Comparison of ENCODE assay signal across 8 cellular contexts in genomic region chrX:23901065-23901464, GRCh38. TPM values are rescaled to one million over a fixed set of nuclear protein-coding genes. Genes with fewer than 3 reads are reported as not detected.
DNase-seq lines count a peak whose midpoint lies in the region; ATAC-seq, FAIRE-seq and TF ChIP-seq lines count a peak whose summit lies in the region.

No MANE protein-coding gene starts in this region.

- no peak for ATAC-seq in GM18519 (IDR thresholded peaks at IDR 0.05; ENCODE audit: low FRiP score, unreplicated experiment)

- intact Hi-C loops in breast epithelium (cut with DNase I; ENCODE audit: low total_unique reads): loop anchor here (10.0 kb wide), 1 partner anchor 206 kb away; no protein-coding TSS in a partner anchor

- TF ChIP-seq CTCF in breast epithelium (IDR thresholded peaks at IDR 0.05) (no peak), D721Med (IDR thresholded peaks at IDR 0.05; ENCODE audit: insufficient read depth, missing control alignments) (no peak)

- no peaks in the 10 kb centered on the region for H3K4me1 ChIP-seq in breast epithelium
- H3K4me1 ChIP-seq in muscle layer of duodenum (ENCODE audit: control insufficient read depth in 1 of 2, insufficient read depth in 2 of 2, low read length in 2 of 2): peaks cover 8 to 10% of the 10 kb centered on the region in 2 donors

- DNase-seq in CD1c-positive myeloid dendritic cell (ENCODE audit: extremely low spot score) (peak; percentile 60), LHCN-M2 (ENCODE audit: low read depth) (peak; percentile 69), breast epithelium (ENCODE audit: low spot score in 2 of 2) (peak in 1 of 2 donors; percentile 60), NCI-H2171 (lab: John Stamatoyannopoulos, UW) (no peak), D721Med (ENCODE audit: insufficient read length, low spot score) (no peak)
- no peak for DNase-seq in stimulated activated naive CD4-positive, alpha-beta T cell (lab: John Stamatoyannopoulos, UW)

- no peak for TF ChIP-seq POLR2A in breast epithelium (IDR thresholded peaks at IDR 0.05)

- no peaks in the 10 kb centered on the region for H3K9me3 ChIP-seq in breast epithelium
- no peaks in the 10 kb centered on the region for H3K9me3 ChIP-seq in muscle layer of duodenum (ENCODE audit: control insufficient read depth in 1 of 2, low read length in 2 of 2)

- no peaks in the 10 kb centered on the region for H3K36me3 ChIP-seq in breast epithelium
- no peaks in the 10 kb centered on the region for H3K36me3 ChIP-seq in muscle layer of duodenum (ENCODE audit: control insufficient read depth in 1 of 2, insufficient read depth in 2 of 2, low read length in 2 of 2)

- no peak for FAIRE-seq in D721Med (lab: Jason Lieb, UNC)

- no peak overlapping the region for H3K4me3 ChIP-seq in breast epithelium
- no peak overlapping the region for H3K4me3 ChIP-seq in muscle layer of duodenum (ENCODE audit: low read depth in 1 of 2, low read length in 2 of 2)

- H3K27me3 ChIP-seq in breast epithelium: peaks cover 0 to 19% of the 10 kb centered on the region in 2 donors
- no peaks in the 10 kb centered on the region for H3K27me3 ChIP-seq in muscle layer of duodenum (ENCODE audit: low read depth, low read length)

- H3K27ac ChIP-seq in breast epithelium (peak overlapping the region; percentile 39 to 64), muscle layer of duodenum (ENCODE audit: low read length) (peak overlapping the region; percentile 61)

RNA-seq across cellular contexts. Expression of gene APOO, which starts 6.7 kb away (rescaled TPM):
- 14.6 and 14.7 TPM in 2 replicates for total RNA-seq in LHCN-M2 (2014; rRNA removed)
- polyA plus RNA-seq in LHCN-M2 (2012): 23.9 TPM
- 10 to 100 TPM in 2 of 3 donors, 1 to 10 TPM in 1; 5.8 to 16.7 (median 16.1) TPM for total RNA-seq in breast epithelium

RNA-seq across cellular contexts. Expression of gene CXorf58, which starts 6.7 kb away (rescaled TPM):
- total RNA-seq in LHCN-M2 (2014; rRNA removed) (0.06 TPM in 1 of 2 replicates, not detected in the other), breast epithelium (1 to 10 TPM in 1 of 3 donors, not detected in 2; 1.5 TPM)
- polyA plus RNA-seq in LHCN-M2 (2012): not detected

Comparison
In these comparisons a context has a peak if more than half of its experiments do, and no peak if none do; other contexts are left out.
1. DNase-seq: peak in CD1c-positive myeloid dendritic cell (single experiment) and LHCN-M2 (single experiment); none in NCI-H2171 (single experiment), stimulated activated naive CD4-positive, alpha-beta T cell (0 of 6) and D721Med (single experiment).